ENCODE assay signal across 26 cellular contexts in genomic region chr10:60797200-60797599, GRCh38. TPM values are rescaled to one million over a fixed set of nuclear protein-coding genes. Genes with fewer than 3 reads are reported as not detected.
A peak's percentile ranks its signal among the peaks of the same experiment; 100 is the strongest.
DNase-seq lines count a peak whose midpoint lies in the region; ATAC-seq, FAIRE-seq and TF ChIP-seq lines count a peak whose summit lies in the region.
"Had no signal": no experiment of that assay in that cellular context is flagged by ENCODE, and none has a peak within 500 bp of the region (broad histone marks: within the 10 kb centered on the region; RNA-seq: fewer than 3 reads in every experiment).

No MANE protein-coding gene starts in this region.

- peaks cover 14% of the 10 kb centered on the region; the same call in 2 of the 3 replicates for H3K79me2 ChIP-seq in K562 (ENCODE audit: control insufficient read depth, insufficient read depth, low read length)

- H3K4me1 Mint-ChIP-seq in HFFc6 (ENCODE audit: low read depth) = peaks cover 44% of the 10 kb centered on the region

- no peak overlapping the region for H3K4me3 ChIP-seq in K562
- H3K4me3 ChIP-seq in mesenchymal stem cell (ENCODE audit: insufficient read depth in 1 of 2, low read depth in 1 of 2, low read length in 2 of 2) = no peak overlapping the region
- H3K4me3 ChIP-seq in lower leg skin (ENCODE audit: low read depth, poor library complexity, severe bottlenecking) = no peak overlapping the region
- H3K4me3 ChIP-seq: A549; BLaER1 treated with 17β-estradiol and CSF1 and Interleukin-3, amounts not matched to agents 10 nM and 100 nM had no signal

- no peak overlapping the region for H3K23ac ChIP-seq in mesenchymal stem cell (ENCODE audit: low read length in 2 of 2)

- H3K36me3 ChIP-seq in K562 (ENCODE audit: control insufficient read depth, insufficient read depth, low read length) (peaks cover 51% of the 10 kb centered on the region), mesenchymal stem cell (ENCODE audit: control insufficient read depth in 1 of 2, insufficient read depth in 2 of 2, low read depth in 1 of 2, low read length in 2 of 2) (no peaks in the 10 kb centered on the region)

- DNase-seq in GM12892 (ENCODE audit: insufficient read length) = no peak
- no peak for DNase-seq in HFFc6
- no peak for DNase-seq in K562 (ENCODE audit: extremely low read depth in 1 of 4, low spot score in 3 of 4)
- peak; percentile 29 for DNase-seq in mesenchymal stem cell
- no peak for DNase-seq in SK-N-DZ (ENCODE audit: low spot score)
- DNase-seq in T-helper 2 cell = no peak
- no peak for DNase-seq in lower leg skin (ENCODE audit: low spot score in 2 of 2)
- DNase-seq: AML-193; Caco-2; CD4-positive, alpha-beta memory T cell; H9; KG1; NCI-H1092; NCI-H1417 treated with DMSO at 0.1 percent for 48 hours; NCI-H1694 treated with DMSO at 0.1 percent for 48 hours; NCI-H2081; NCI-H2227 treated with DMSO at 0.1 percent for 48 hours; NCI-H69; SIG-M5; SK-N-SH; SW 1271 had no signal

- H2AFZ ChIP-seq in K562 (ENCODE audit: low read depth, low read length) (no peak overlapping the region), mesenchymal stem cell (ENCODE audit: low read depth, low read length) (no peak overlapping the region)

- no peak for TF ChIP-seq EP300 in K562 (IDR thresholded peaks at IDR 0.05; ENCODE audit: low read length)

- H3K27me3 ChIP-seq in K562 (ENCODE audit: control insufficient read depth in 2 of 2, insufficient read depth in 2 of 2, low read length in 2 of 2) (no peaks in the 10 kb centered on the region), mesenchymal stem cell (ENCODE audit: control insufficient read depth in 1 of 2, insufficient read depth in 1 of 2, low read length in 2 of 2) (no peaks in the 10 kb centered on the region)
- H3K27me3 ChIP-seq: BLaER1 treated with 17β-estradiol and CSF1 and Interleukin-3, amounts not matched to agents 10 nM and 100 nM had no signal

- H3K27ac ChIP-seq in K562 (ENCODE audit: extremely low read depth, low read depth, low read length) (no peak overlapping the region), mesenchymal stem cell (ENCODE audit: low read length, poor library complexity, severe bottlenecking) (no peak overlapping the region)
- H3K27ac ChIP-seq: A549; BLaER1 treated with 17β-estradiol and CSF1 and Interleukin-3, amounts not matched to agents 10 nM and 100 nM had no signal

- POLR2A ChIA-PET in K562 (lab: Yijun Ruan, JAX) = interaction anchor here (0.6 to 3.3 kb wide), 6 partner anchors 8 to 175 kb away, joined by 3 to 15 read pairs (median 4); partner anchors contain the start of gene CDK1

- no peak overlapping the region for H2BK120ac ChIP-seq in mesenchymal stem cell (ENCODE audit: low read depth, low read length)

- H3K4me2 ChIP-seq in K562 (ENCODE audit: insufficient read depth, low read length) (no peak overlapping the region), mesenchymal stem cell (ENCODE audit: low read length, poor library complexity, severe bottlenecking) (no peak overlapping the region)
- H3K4me2 ChIP-seq: A549; BLaER1 treated with 17β-estradiol and CSF1 and Interleukin-3, amounts not matched to agents 10 nM and 100 nM; SK-N-SH had no signal

- H4K91ac ChIP-seq in mesenchymal stem cell (ENCODE audit: low read length) = no peak overlapping the region

- CTCF ChIA-PET in K562 (lab: Yijun Ruan, JAX; ENCODE audit: low intra/inter-chr PET ratio) = interaction anchor here (0.5 kb wide), 1 partner anchor 146 kb away, joined by 3 read pairs; no protein-coding TSS in a partner anchor

- ATAC-seq in K562 = peak; percentile 49

- no peak overlapping the region for H3K9ac ChIP-seq in K562 (ENCODE audit: insufficient read depth in 1 of 2, low read depth in 2 of 2, low read length in 2 of 2)
- no peak overlapping the region for H3K9ac ChIP-seq in mesenchymal stem cell (ENCODE audit: low read length)
- H3K9ac ChIP-seq: BLaER1 treated with 17β-estradiol and CSF1 and Interleukin-3, amounts not matched to agents 10 nM and 100 nM; SK-N-SH had no signal

- H2BK15ac ChIP-seq in mesenchymal stem cell (ENCODE audit: low read depth, poor library complexity, severe bottlenecking) = no peak overlapping the region

- H4K20me1 ChIP-seq in K562 (replicated peaks; ENCODE audit: control insufficient read depth, insufficient read depth, low read length) = no peaks in the 10 kb centered on the region

- in situ Hi-C loops in K562 (cut with MboI) = no loop called here

- no peaks in the 10 kb centered on the region for H3K9me3 ChIP-seq in K562 (replicated peaks; ENCODE audit: control insufficient read depth, insufficient read depth, low read depth, low read length)
- H3K9me3 ChIP-seq in mesenchymal stem cell (ENCODE audit: control insufficient read depth, low read length) = no peaks in the 10 kb centered on the region
- H3K9me3 ChIP-seq: A549; BLaER1 treated with 17β-estradiol and CSF1 and Interleukin-3, amounts not matched to agents 10 nM and 100 nM; Caco-2; SK-N-SH had no signal

- H2BK12ac ChIP-seq in mesenchymal stem cell (ENCODE audit: low read length in 2 of 2) = peak overlapping the region in 1 of 2 experiments; percentile 3

- peak overlapping the region; percentile 19; the same call in 1 of the 2 replicates for H3K27ac Mint-ChIP-seq in HFFc6

- FAIRE-seq in GM12892 (lab: Jason Lieb, UNC) (no peak), K562 (lab: Jason Lieb, UNC) (peak; percentile 26)
- FAIRE-seq: A549, GM18507, HTR-8/SVneo, RCC 7860 had no signal

- TF ChIP-seq RAD21 in K562 (CRISPR knock-in tag; conservative IDR thresholded peaks at IDR 0.05 in 1 of 2, IDR thresholded peaks at IDR 0.05 in 1 of 2) = no peak

- BruUV-seq in K562 (replicated peaks; lab: Mats Ljungman, UMichigan) = no TSS peak

- no peak overlapping the region for H2AK5ac ChIP-seq in mesenchymal stem cell (ENCODE audit: low read length, severe bottlenecking)

- no peak overlapping the region for H3K4me3 Mint-ChIP-seq in HFFc6
- H3K4me3 Mint-ChIP-seq: CD4-positive, alpha-beta memory T cell; H9 had no signal

- TF ChIP-seq CTCF in HFFc6 (IDR thresholded peaks at IDR 0.05) (no peak), K562 (IDR thresholded peaks at IDR 0.05 in 2 of 3, conservative IDR thresholded peaks at IDR 0.05 in 1 of 3; ENCODE audit: insufficient read depth in 2 of 3, low read depth in 1 of 3, low read length in 3 of 3) (no peak), lower leg skin (IDR thresholded peaks at IDR 0.05) (no peak)

- no peaks in the 10 kb centered on the region for H3K4me1 ChIP-seq in K562 (replicated peaks in 1 of 2; ENCODE audit: control insufficient read depth in 2 of 2, insufficient read depth in 2 of 2, low read length in 2 of 2)
- no peaks in the 10 kb centered on the region for H3K4me1 ChIP-seq in mesenchymal stem cell (ENCODE audit: control insufficient read depth, insufficient read depth, low read depth, low read length)

- peaks cover 6% of the 10 kb centered on the region for H3K79me1 ChIP-seq in mesenchymal stem cell (replicated peaks; ENCODE audit: low read length, poor library complexity, severe bottlenecking)

- H3K4ac ChIP-seq in mesenchymal stem cell (ENCODE audit: low read depth in 1 of 2, low read length in 2 of 2) = no peak overlapping the region

- no peaks in the 10 kb centered on the region for H3K9me1 ChIP-seq in K562 (ENCODE audit: control insufficient read depth, insufficient read depth, low read length)

- no peak overlapping the region for H2BK5ac ChIP-seq in mesenchymal stem cell (ENCODE audit: low read depth, low read length, poor library complexity, severe bottlenecking)

- H3K27me3 Mint-ChIP-seq in HFFc6 (ENCODE audit: insufficient read depth) = no peaks in the 10 kb centered on the region
- H3K27me3 Mint-ChIP-seq: CD4-positive, alpha-beta memory T cell had no signal

- no peak overlapping the region for H4K8ac ChIP-seq in mesenchymal stem cell (ENCODE audit: low read length)

- H3K36me3 Mint-ChIP-seq in HFFc6 (ENCODE audit: low read depth) = peaks cover 20% of the 10 kb centered on the region
- H3K36me3 Mint-ChIP-seq: CD4-positive, alpha-beta memory T cell had no signal

- 0 out of 2 replicates have a peak, but pooled peaks have one; percentile 32 for TF ChIP-seq POLR2A in GM12892 (IDR thresholded peaks at IDR 0.05; ENCODE audit: low read depth, low read length)
- TF ChIP-seq POLR2A in K562 (conservative IDR thresholded peaks at IDR 0.05) = 0 out of 2 replicates have a peak, but pooled peaks have one; percentile 17
- no peak for TF ChIP-seq POLR2A in lower leg skin (IDR thresholded peaks at IDR 0.05)

- H3K9me3 Mint-ChIP-seq in HFFc6 = no peaks in the 10 kb centered on the region
- H3K9me3 Mint-ChIP-seq: CD4-positive, alpha-beta memory T cell; H9 had no signal

- no peak overlapping the region for H3K14ac ChIP-seq in mesenchymal stem cell (ENCODE audit: low read length in 2 of 2)

- intact Hi-C loops in K562 (cut with micrococcal nuclease) (no loop called here), lower leg skin (cut with DNase I; ENCODE audit: low total_unique reads) (no loop called here)

- peak overlapping the region in 1 of 2 experiments; percentile 10 for H3K18ac ChIP-seq in mesenchymal stem cell (ENCODE audit: low read depth in 1 of 2, low read length in 2 of 2)

- WGBS in K562 (ENCODE audit: insufficient coverage, low coverage, missing lambda C conversion rate) = 47% methylated on average over 6 of the region's 6 CpGs
- 79% methylated on average over 6 of the region's 6 CpGs for WGBS in mesenchymal stem cell
- 79 to 81% methylated on average over 6 of the region's 6 CpGs for WGBS in lower leg skin, 2 donors

RNA-seq across cellular contexts. Expression of gene CDK1, which starts 18.9 kb away (rescaled TPM):
- 71.5 TPM for polyA plus RNA-seq in GM12892 (2012; ENCODE audit: missing spikeins)
- total RNA-seq in HFFc6 (2021; fragmentation: NEBNext Ultra II Directional; extraction: Animal tissue kit (Norgen Biotek cat#: 25700)) = 10 to 100 TPM; 18.3 to 43.0 (median 38.5) TPM
- 71.4 and 283 TPM in 2 replicates for total RNA-seq in K562 (2011; cell fraction: chromatin; rRNA removed; ENCODE audit: low replicate concordance)
- total RNA-seq in K562 (2011; cell fraction: nucleolus; rRNA removed) = 32.2 and 40.9 TPM in 2 replicates
- total RNA-seq in K562 (2011; cell fraction: nucleoplasm; rRNA removed) = 114 and 180 TPM in 2 replicates
- total RNA-seq in K562 (2014; rRNA removed) (122 and 156 TPM in 2 replicates), K562 (2014; rRNA removed; fragmentation: Illumina TruSeq; extraction: Trizol) (306 and 331 TPM in 2 replicates), K562 (2015; rRNA removed; fragmentation: Illumina TruSeq; extraction: Trizol) (213 and 236 TPM in 2 replicates), K562 (2021) (159 and 174 TPM in 2 replicates), lower leg skin (1 to 10 TPM; 5.1 to 8.4 (median 6.5) TPM)
- polyA plus RNA-seq in K562 (2011; rRNA removed) (259 and 366 TPM in 2 replicates), K562 (2014; fragmentation: Illumina TruSeq; extraction: Trizol) (206 and 228 TPM in 2 replicates), K562 (2014; fragmentation: Nextera tagmentation; extraction: Ambion mirVana) (100 to 1,000 TPM; 568 to 685 TPM), K562 (2014; rRNA removed) (204 and 210 TPM in 2 replicates)
- 38.7 and 88.0 TPM in 2 replicates for polyA plus RNA-seq in K562 (2011; cell fraction: cytosol; rRNA removed)
- polyA plus RNA-seq in K562 (2011; cell fraction: nucleus; rRNA removed) = 109 and 195 TPM in 2 replicates
- 130 and 154 TPM in 2 replicates for polyA plus RNA-seq in K562 (2012)
- 110 and 131 TPM in 2 replicates for polyA minus RNA-seq in K562 (2011; rRNA and poly(A)+ RNA removed)
- polyA minus RNA-seq in K562 (2011; cell fraction: cytosol; rRNA and poly(A)+ RNA removed) = 37.6 and 52.2 TPM in 2 replicates
- polyA minus RNA-seq in K562 (2011; cell fraction: nucleus; rRNA and poly(A)+ RNA removed) = 102 and 159 TPM in 2 replicates
- polyA plus RNA-seq in mesenchymal stem cell (2013, experiment 1 of 2) = 12.3 TPM
- 13.6 TPM for polyA plus RNA-seq in mesenchymal stem cell (2013, experiment 2 of 2)
- 398 and 440 TPM in 2 replicates for polyA plus RNA-seq in SK-N-DZ (2014; cell fraction: cytosol; rRNA removed)
- 588 and 637 TPM in 2 replicates for polyA plus RNA-seq in SK-N-DZ (2014; cell fraction: nucleus; rRNA removed)

Comparison
In these comparisons a context has a peak if more than half of its experiments do, and no peak if none do; other contexts are left out.
1. POLR2A ChIP-seq: peak in GM12892 (single experiment) and K562 (single experiment); none in lower leg skin (0 of 2).